Comparison of ENCODE assay signal across 8 cellular contexts in genomic region chrX:68440940-68441339, GRCh38. TPM values are rescaled to one million over a fixed set of nuclear protein-coding genes. Genes with fewer than 3 reads are reported as not detected.
DNase-seq lines count a peak whose midpoint lies in the region; ATAC-seq lines count a peak whose summit lies in the region.

No MANE protein-coding gene starts in this region.

- no peak for DNase-seq in Right ventricle myocardium inferior (ENCODE audit: missing footprints)
- no peak for DNase-seq in cardiac septum (ENCODE audit: low spot score)
- peak; percentile 84 for DNase-seq in astrocyte of the hippocampus (ENCODE audit: low read depth, low spot score)
- DNase-seq in kidney tubule cell (ENCODE audit: low spot score): peak; percentile 48
- no peak for DNase-seq in NCI-H526 (lab: John Stamatoyannopoulos, UW)
- DNase-seq in occipital lobe (lab: John Stamatoyannopoulos, UW): no peak

- ATAC-seq in Right ventricle myocardium inferior (peak; percentile 63), HG03097 (IDR thresholded peaks at IDR 0.05; ENCODE audit: low FRiP score, unreplicated experiment) (no peak), HG03196 (IDR thresholded peaks at IDR 0.05; ENCODE audit: unreplicated experiment) (no peak)

- intact Hi-C loops in Right ventricle myocardium inferior (cut with DNase I) (no loop called here), cardiac septum (cut with DNase I) (no loop called here)

RNA-seq across cellular contexts. Expression of gene OPHN1, which starts 7.6 kb away (rescaled TPM):
- total RNA-seq in Right ventricle myocardium inferior (8.0 TPM), cardiac septum (4.7 TPM), occipital lobe (50.8 TPM)

RNA-seq across cellular contexts. Expression of gene YIPF6, which starts 57.9 kb away (rescaled TPM):
- 31.9 TPM for total RNA-seq in Right ventricle myocardium inferior
- 29.4 TPM for total RNA-seq in cardiac septum
- 29.5 TPM for total RNA-seq in occipital lobe

Comparison
In these comparisons a context has a peak if more than half of its experiments do, and no peak if none do; other contexts are left out.
1. DNase-seq: peak in astrocyte of the hippocampus (single experiment) and kidney tubule cell (single experiment); none in Right ventricle myocardium inferior (single experiment), cardiac septum (single experiment), NCI-H526 (0 of 2) and occipital lobe (single experiment).